In the genomic region with DNA sequence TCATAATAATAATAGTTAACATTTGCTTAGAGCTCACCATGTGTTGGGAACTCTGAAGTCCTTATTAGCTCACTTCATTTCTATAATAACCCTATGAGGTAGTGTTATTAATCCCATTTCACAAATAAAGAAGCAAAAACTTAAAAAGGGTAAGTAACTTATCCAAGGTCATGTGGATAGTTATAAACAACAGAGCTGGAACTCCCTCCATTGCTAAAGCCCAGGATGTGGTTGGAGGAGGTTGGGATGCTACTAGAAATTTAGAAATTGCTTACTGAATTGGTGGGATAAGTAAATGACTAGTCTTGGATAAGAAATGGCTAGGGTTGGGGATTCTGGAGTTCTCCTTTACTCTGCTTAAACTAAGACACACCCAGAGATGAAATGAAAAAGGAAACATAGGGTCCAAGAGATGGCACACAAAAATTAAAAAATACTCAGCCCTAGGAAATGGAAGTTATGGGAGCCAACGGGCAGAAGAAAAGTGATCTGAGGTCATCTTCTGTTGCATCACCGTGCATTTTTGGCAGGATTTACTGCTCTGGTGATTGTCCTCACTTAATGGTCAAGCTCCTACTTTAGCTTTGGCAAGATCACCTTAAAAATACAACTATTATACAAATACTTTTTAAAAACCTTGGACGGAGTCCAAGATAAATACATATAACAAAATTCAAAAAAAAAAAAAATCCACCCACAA, we compare ENCODE assay signal across 28 cellular contexts. TPM values are rescaled to one million over a fixed set of nuclear protein-coding genes. Genes with fewer than 3 reads are reported as not detected.
DNase-seq lines count a peak whose midpoint lies in the region; ATAC-seq and TF ChIP-seq lines count a peak whose summit lies in the region.
"Had no signal": no experiment of that assay in that cellular context is flagged by ENCODE, and none has a peak within 500 bp of the region (broad histone marks: within the 10 kb centered on the region; RNA-seq: fewer than 3 reads in every experiment).

No MANE protein-coding gene starts in this region.

- H3K9me3 ChIP-seq in OCI-LY7 (ENCODE audit: low read length), result no peaks in the 10 kb centered on the region
- H3K9me3 ChIP-seq: tibial artery had no signal

- H3K36me3 ChIP-seq in OCI-LY7 (ENCODE audit: insufficient read depth, low read length), result no peaks in the 10 kb centered on the region
- H3K36me3 ChIP-seq: heart right ventricle, tibial artery had no signal

- CTCF ChIA-PET in OCI-LY7 (lab: Charles Lee; ENCODE audit: unreplicated experiment), result no interaction called here

- H3K4me2 ChIP-seq in OCI-LY7 (ENCODE audit: low read length), result no peak overlapping the region
- H3K4me2 ChIP-seq: smooth muscle cell had no signal

- no peaks in the 10 kb centered on the region for H4K20me1 ChIP-seq in OCI-LY7 (ENCODE audit: insufficient read depth, low read length)

- no peaks in the 10 kb centered on the region for H3K9me2 ChIP-seq in OCI-LY7 (ENCODE audit: insufficient read depth, low read length)

- BruUV-seq in OCI-LY7 (replicated peaks; lab: Mats Ljungman, UMichigan), result no TSS peak

- POLR2A ChIA-PET in OCI-LY7 (lab: Charles Lee), result interaction anchor here (0.7 to 0.8 kb wide), 2 partner anchors 10 to 79 kb away, joined by 3 to 5 read pairs; no protein-coding TSS in a partner anchor

- H3K4me3 ChIP-seq in OCI-LY7 (ENCODE audit: low read depth, low read length, poor library complexity, severe bottlenecking), result no peak overlapping the region
- H3K4me3 ChIP-seq: heart right ventricle, K562, SK-N-MC, smooth muscle cell, tibial artery had no signal

- 0 out of 2 replicates have a peak overlapping the region, but pooled peaks have one; percentile 59 for H2AFZ ChIP-seq in OCI-LY7 (ENCODE audit: low read length)

- TF ChIP-seq CTCF in OCI-LY7 (conservative IDR thresholded peaks at IDR 0.05; ENCODE audit: low read length), result no peak

- no peak overlapping the region for H3K27ac ChIP-seq in OCI-LY7 (ENCODE audit: low read depth, low read length, poor library complexity, severe bottlenecking)
- H3K27ac ChIP-seq: SK-N-MC, tibial artery had no signal

- ATAC-seq in HG02973 (IDR thresholded peaks at IDR 0.05; ENCODE audit: unreplicated experiment), result no peak
- ATAC-seq: esophagus mucosa, K562, WTC11 had no signal

- intact Hi-C loops in OCI-LY7 (cut with micrococcal nuclease; ENCODE audit: unreplicated experiment), result no loop called here

- H3K79me2 ChIP-seq in OCI-LY7 (ENCODE audit: insufficient read depth, low read depth, low read length), result no peaks in the 10 kb centered on the region

- DNase-seq in LHCN-M2 (ENCODE audit: low read depth) (peak; percentile 29), OCI-LY7 (ENCODE audit: low spot score) (no peak), fibroblast of the conjunctiva (ENCODE audit: low read depth) (peak; percentile 32), renal cortical epithelial cell (ENCODE audit: low read depth) (peak; percentile 41), SW 1271 (lab: John Stamatoyannopoulos, UW) (no peak), COLO829 (ENCODE audit: low spot score) (no peak), SHP77 (lab: John Stamatoyannopoulos, UW) (no peak)
- DNase-seq: activated CD8-positive, alpha-beta memory T cell treated with anti-CD3 and anti-CD28 coated beads, Interleukin-2, amount 50 U/mL, for 48 hours; activated naive CD8-positive, alpha-beta T cell treated with anti-CD3 and anti-CD28 coated beads for 36 hours; CD4-positive, alpha-beta memory T cell; effector CD8-positive, alpha-beta T cell; H9; heart right ventricle; NCI-H2081; nephron progenitor cell; NK-92 treated with Interleukin-12 subunit alpha and Interleukin-12 subunit beta, amount 100 ng/mL, for 24 hours; posterior cingulate gyrus; stimulated activated CD4-positive, alpha-beta T cell treated with anti-CD3 and anti-CD28 coated beads, Interleukin-4, amount 100 ng/mL, for 4 hours; stimulated activated naive CD8-positive, alpha-beta T cell treated with anti-CD3 and anti-CD28 coated beads, Interleukin-15, Interleukin-2, amounts not matched to agents 100 U/mL and 50 U/mL, for 24 hours had no signal

- no peaks in the 10 kb centered on the region for H3K4me1 ChIP-seq in OCI-LY7 (ENCODE audit: insufficient read depth, low read length, poor library complexity, severe bottlenecking)

RNA-seq across cellular contexts. Expression of gene CLIC5, which starts 7.7 kb away (rescaled TPM):
- total RNA-seq in LHCN-M2 (2014; rRNA removed), result not detected in 2 replicates
- not detected for polyA plus RNA-seq in LHCN-M2 (2012)
- 0.03 TPM in 1 of 2 replicates, not detected in the other for total RNA-seq in OCI-LY7 (2014; rRNA removed; shearing (Covaris generic))
- 0.08 TPM in 1 of 2 replicates, not detected in the other for total RNA-seq in OCI-LY7 (2022)
- 0.35 and 3.5 TPM in 2 replicates for total RNA-seq in renal cortical epithelial cell
- total RNA-seq: G401, NCI-H460 had no signal
- polyA plus RNA-seq: K562 had no signal

Comparison
In these comparisons a context has a peak if more than half of its experiments do, and no peak if none do; other contexts are left out.
1. DNase-seq: peak in LHCN-M2 (single experiment), fibroblast of the conjunctiva (single experiment) and renal cortical epithelial cell (single experiment); none in OCI-LY7 (single experiment), SW 1271 (0 of 2), COLO829 (single experiment) and SHP77 (0 of 2).